9 cellular contexts compared by ENCODE assay signal in genomic region chr2:185291035-185291647, GRCh38.
DNase-seq lines count a peak whose midpoint lies in the region; ATAC-seq and TF ChIP-seq lines count a peak whose summit lies in the region.
"Had no signal": no experiment of that assay in that cellular context is flagged by ENCODE, and none has a peak within 500 bp of the region (broad histone marks: within the 10 kb centered on the region; RNA-seq: fewer than 3 reads in every experiment).

No MANE protein-coding gene starts in this region.

- ATAC-seq in GM18502 (IDR thresholded peaks at IDR 0.05; ENCODE audit: poor library complexity, unreplicated experiment), result peak; percentile 99
- ATAC-seq in HG02763 (IDR thresholded peaks at IDR 0.05; ENCODE audit: unreplicated experiment), result peak; percentile 93
- ATAC-seq: naive thymus-derived CD8-positive, alpha-beta T cell had no signal

- H3K4me3 ChIP-seq in kidney epithelial cell (ENCODE audit: low read depth, low read length), result no peak overlapping the region

- peak; percentile 33 to 47 for DNase-seq in AML-193 (lab: John Stamatoyannopoulos, UW)
- peak; percentile 23 for DNase-seq in NCI-H1092 (lab: John Stamatoyannopoulos, UW)
- peak; percentile 6 for DNase-seq in amniotic stem cell (lab: John Stamatoyannopoulos, UW)
- peak; percentile 21 for DNase-seq in kidney epithelial cell (ENCODE audit: low read depth)
- no peak for DNase-seq in NCI-H2196 (lab: John Stamatoyannopoulos, UW; ENCODE audit: unreplicated experiment)
- DNase-seq in activated CD8-positive, alpha-beta memory T cell treated with anti-CD3 and anti-CD28 coated beads for 24 hours, result no peak

- TF ChIP-seq CTCF in kidney epithelial cell (IDR thresholded peaks at IDR 0.05; ENCODE audit: insufficient read depth, low read length, poor library complexity, severe bottlenecking), result peak; percentile 92

- no peaks in the 10 kb centered on the region for H3K36me3 ChIP-seq in kidney epithelial cell (ENCODE audit: control insufficient read depth, insufficient read depth, low read length)

- H3K27me3 ChIP-seq in kidney epithelial cell (ENCODE audit: control insufficient read depth, insufficient read depth, low read length), result no peaks in the 10 kb centered on the region

Comparison
In these comparisons a context has a peak if more than half of its experiments do, and no peak if none do; other contexts are left out.
1. DNase-seq: peak in AML-193 (2 of 2), NCI-H1092 (single experiment), amniotic stem cell (single experiment) and kidney epithelial cell (single experiment); none in NCI-H2196 (single experiment) and activated CD8-positive, alpha-beta memory T cell treated with anti-CD3 and anti-CD28 coated beads for 24 hours (single experiment).